ENCODE assay signal across 7 cellular contexts in genomic region chr13:110319774-110320509, GRCh38. TPM values are rescaled to one million over a fixed set of nuclear protein-coding genes. Genes with fewer than 3 reads are reported as not detected.
DNase-seq lines count a peak whose midpoint lies in the region; ATAC-seq and TF ChIP-seq lines count a peak whose summit lies in the region.

No MANE protein-coding gene starts in this region.

- no peaks in the 10 kb centered on the region for H3K36me3 ChIP-seq in hepatocyte (replicated peaks; ENCODE audit: insufficient read depth, low read depth)

- no peaks in the 10 kb centered on the region for H3K4me1 ChIP-seq in hepatocyte (ENCODE audit: insufficient read depth)

- H3K4me3 ChIP-seq in WI38 (ENCODE audit: low read depth, low read length) (0 out of 2 replicates have a peak overlapping the region, but pooled peaks have one; percentile 4), hepatocyte (no peak overlapping the region)

- TF ChIP-seq CTCF in WI38 (IDR thresholded peaks at IDR 0.05; ENCODE audit: low read depth, low read length): no peak
- no peak for TF ChIP-seq CTCF in hepatocyte (IDR thresholded peaks at IDR 0.05; ENCODE audit: poor library complexity)

- peak; percentile 48 for ATAC-seq in stimulated activated naive CD8-positive, alpha-beta T cell treated with anti-CD3 and anti-CD28 coated beads, Interleukin-15, Interleukin-2, amounts not matched to agents 100 U/mL and 50 U/mL, for 24 hours
- ATAC-seq in GM21529 (IDR thresholded peaks at IDR 0.05; ENCODE audit: unreplicated experiment) (no peak), GM18867 (IDR thresholded peaks at IDR 0.05; ENCODE audit: unreplicated experiment) (no peak), HG03159 (IDR thresholded peaks at IDR 0.05; ENCODE audit: unreplicated experiment) (no peak)

- DNase-seq in HPDE6-E6E7 (ENCODE audit: extremely low spot score) (peak; percentile 84), hepatocyte (ENCODE audit: low spot score) (no peak)
- peak; percentile 42 for DNase-seq in stimulated activated naive CD8-positive, alpha-beta T cell treated with anti-CD3 and anti-CD28 coated beads, Interleukin-15, Interleukin-2, amounts not matched to agents 100 U/mL and 50 U/mL, for 24 hours

- no peak overlapping the region for H2AFZ ChIP-seq in hepatocyte

- no peak overlapping the region for H3K4me2 ChIP-seq in hepatocyte

- no peaks in the 10 kb centered on the region for H3K9me3 ChIP-seq in hepatocyte (ENCODE audit: low read depth)

- 85% methylated on average over 17 of the region's 19 CpGs for WGBS in hepatocyte (ENCODE audit: low lambda C conversion rate, missing lambda C conversion rate)

- peaks cover 82% of the 10 kb centered on the region for H3K79me2 ChIP-seq in hepatocyte

- H3K27me3 ChIP-seq in hepatocyte: no peaks in the 10 kb centered on the region

- no peaks in the 10 kb centered on the region for H4K20me1 ChIP-seq in hepatocyte (ENCODE audit: insufficient read depth, poor library complexity, severe bottlenecking)

- peak overlapping the region; percentile 15 for H3K27ac ChIP-seq in hepatocyte

- no peaks in the 10 kb centered on the region for H3K9me2 ChIP-seq in hepatocyte (replicated peaks; ENCODE audit: insufficient read depth)

RNA-seq across cellular contexts. Expression of gene COL4A2, which starts 12.9 kb away (rescaled TPM):
- 126 and 171 TPM in 2 replicates for total RNA-seq in hepatocyte
- polyA plus RNA-seq in hepatocyte: 220 and 221 TPM in 2 replicates

RNA-seq across cellular contexts. Expression of gene COL4A1, which starts 13.0 kb away (rescaled TPM):
- total RNA-seq in hepatocyte: 223 and 269 TPM in 2 replicates
- 138 and 140 TPM in 2 replicates for polyA plus RNA-seq in hepatocyte
